10 cellular contexts compared by ENCODE assay signal in genomic region chrX:56572975-56573374, GRCh38.
"Had no signal": no experiment of that assay in that cellular context is flagged by ENCODE, and none has a peak within 500 bp of the region (broad histone marks: within the 10 kb centered on the region; RNA-seq: fewer than 3 reads in every experiment).

No MANE protein-coding gene starts in this region.

- H3K4me3 ChIP-seq: lower lobe of right lung, tibial artery, vagina had no signal

- H3K27ac ChIP-seq: lower lobe of right lung, tibial artery, vagina had no signal

- H3K9me3 ChIP-seq: lower lobe of right lung, SK-N-SH, tibial artery, vagina had no signal

- ATAC-seq: lower lobe of right lung had no signal

- H3K27me3 ChIP-seq: tibial artery, vagina had no signal

- H3K36me3 ChIP-seq: tibial artery, vagina had no signal

- DNase-seq: activated effector memory CD4-positive, alpha-beta T cell treated with anti-CD3 and anti-CD28 coated beads, Interleukin-2, amount 50 U/mL, for 16 hours; activated T-cell treated with anti-CD3 and anti-CD28 coated beads for 4 hours; erythroblast; glutamatergic neuron; lower lobe of right lung; midbrain; retina; SK-N-SH; tibial artery had no signal

- H3K4me1 ChIP-seq: vagina had no signal
